ENCODE assay signal across 1 cellular context in genomic region chr2:224039080-224039769, GRCh38.
TF ChIP-seq lines count a peak whose summit lies in the region.

Gene SERPINE2, minus strand, starts transcription at chr2:224039286. Its CDS starts 37,386 bp downstream, at chr2:224001900.

TF ChIP-seq in HepG2, 621 proteins besides CTCF, POLR2A, EP300 and RAD21 (continued from another document and continues in another):
- TF ChIP-seq MLLT10 (CRISPR knock-in tag; IDR thresholded peaks at IDR 0.05) (no peak), PRDM10 (CRISPR knock-in tag; IDR thresholded peaks at IDR 0.05; ENCODE audit: low read depth) (no peak), NR1H2 (CRISPR knock-in tag; IDR thresholded peaks at IDR 0.05; ENCODE audit: borderline replicate concordance, low read depth) (no peak), HBP1 (CRISPR knock-in tag; IDR thresholded peaks at IDR 0.05; ENCODE audit: low read depth) (no peak), ZSCAN9 (CRISPR knock-in tag; IDR thresholded peaks at IDR 0.05; ENCODE audit: borderline replicate concordance) (no peak), ZNF484 (CRISPR knock-in tag; IDR thresholded peaks at IDR 0.05; ENCODE audit: borderline replicate concordance, low read depth) (no peak), FOXK2 (IDR thresholded peaks at IDR 0.05) (no peak), ZSCAN30 (CRISPR knock-in tag; IDR thresholded peaks at IDR 0.05) (no peak), KLF15 (CRISPR knock-in tag; IDR thresholded peaks at IDR 0.05; ENCODE audit: borderline replicate concordance) (no peak), SMYD3 (CRISPR knock-in tag; IDR thresholded peaks at IDR 0.05) (no peak), ATRX (CRISPR knock-in tag; IDR thresholded peaks at IDR 0.05; ENCODE audit: borderline replicate concordance) (no peak), SP140L (CRISPR knock-in tag; IDR thresholded peaks at IDR 0.05; ENCODE audit: borderline replicate concordance) (no peak), DDIT3 (CRISPR knock-in tag; IDR thresholded peaks at IDR 0.05) (no peak), ZNF143 (CRISPR knock-in tag; IDR thresholded peaks at IDR 0.05) (no peak), ZNF839 (CRISPR knock-in tag; IDR thresholded peaks at IDR 0.05; ENCODE audit: borderline replicate concordance) (no peak), MIER2 (CRISPR knock-in tag; IDR thresholded peaks at IDR 0.05) (peak; percentile 52; the same call in 1 of the 2 replicates), HDAC1 (CRISPR knock-in tag; IDR thresholded peaks at IDR 0.05) (peak; percentile 56; the same call in 1 of the 2 replicates), YEATS2 (CRISPR knock-in tag; IDR thresholded peaks at IDR 0.05; ENCODE audit: borderline replicate concordance) (no peak), KMT2B (CRISPR knock-in tag; IDR thresholded peaks at IDR 0.05) (no peak), ZNF550 (CRISPR knock-in tag; IDR thresholded peaks at IDR 0.05; ENCODE audit: borderline replicate concordance) (no peak), GZF1 (CRISPR knock-in tag; IDR thresholded peaks at IDR 0.05) (no peak), PRMT3 (CRISPR knock-in tag; IDR thresholded peaks at IDR 0.05; ENCODE audit: borderline replicate concordance, low read depth) (0 out of 2 replicates have a peak, but pooled peaks have one; percentile 3), FLYWCH1 (CRISPR knock-in tag; IDR thresholded peaks at IDR 0.05) (no peak), NONO (IDR thresholded peaks at IDR 0.05) (no peak), NONO (CRISPR knock-in tag; conservative IDR thresholded peaks at IDR 0.05) (no peak), ASH2L (IDR thresholded peaks at IDR 0.05; ENCODE audit: insufficient read length, low read depth, low read length) (no peak), NCOA2 (CRISPR knock-in tag; IDR thresholded peaks at IDR 0.05) (no peak), TRIM22 (IDR thresholded peaks at IDR 0.05) (no peak), ZNF7 (CRISPR knock-in tag; IDR thresholded peaks at IDR 0.05) (no peak), JUND (CRISPR knock-in tag; IDR thresholded peaks at IDR 0.05) (no peak), PREB (CRISPR knock-in tag; IDR thresholded peaks at IDR 0.05) (no peak), LCORL (IDR thresholded peaks at IDR 0.05) (no peak), LCORL (CRISPR knock-in tag; IDR thresholded peaks at IDR 0.05) (no peak), ZBTB7B (CRISPR knock-in tag; IDR thresholded peaks at IDR 0.05) (0 out of 2 replicates have a peak, but pooled peaks have one; percentile 54), SP4 (CRISPR knock-in tag; IDR thresholded peaks at IDR 0.05) (no peak), EZH2 (conservative IDR thresholded peaks at IDR 0.05; ENCODE audit: low read depth, low read length) (0 out of 2 replicates have a peak, but pooled peaks have one; percentile 29), ATF1 (CRISPR knock-in tag; IDR thresholded peaks at IDR 0.05) (no peak), HOXA5 (CRISPR knock-in tag; IDR thresholded peaks at IDR 0.05) (no peak)
- TF ChIP-seq, protein P1, sequence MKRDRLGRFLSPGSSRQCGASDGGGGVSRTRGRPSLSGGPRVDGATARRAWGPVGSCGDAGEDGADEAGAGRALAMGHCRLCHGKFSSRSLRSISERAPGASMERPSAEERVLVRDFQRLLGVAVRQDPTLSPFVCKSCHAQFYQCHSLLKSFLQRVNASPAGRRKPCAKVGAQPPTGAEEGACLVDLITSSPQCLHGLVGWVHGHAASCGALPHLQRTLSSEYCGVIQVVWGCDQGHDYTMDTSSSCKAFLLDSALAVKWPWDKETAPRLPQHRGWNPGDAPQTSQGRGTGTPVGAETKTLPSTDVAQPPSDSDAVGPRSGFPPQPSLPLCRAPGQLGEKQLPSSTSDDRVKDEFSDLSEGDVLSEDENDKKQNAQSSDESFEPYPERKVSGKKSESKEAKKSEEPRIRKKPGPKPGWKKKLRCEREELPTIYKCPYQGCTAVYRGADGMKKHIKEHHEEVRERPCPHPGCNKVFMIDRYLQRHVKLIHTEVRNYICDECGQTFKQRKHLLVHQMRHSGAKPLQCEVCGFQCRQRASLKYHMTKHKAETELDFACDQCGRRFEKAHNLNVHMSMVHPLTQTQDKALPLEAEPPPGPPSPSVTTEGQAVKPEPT (CRISPR knock-in tag; IDR thresholded peaks at IDR 0.05; ENCODE audit: low read depth): no peak
- TF ChIP-seq, protein P2, sequence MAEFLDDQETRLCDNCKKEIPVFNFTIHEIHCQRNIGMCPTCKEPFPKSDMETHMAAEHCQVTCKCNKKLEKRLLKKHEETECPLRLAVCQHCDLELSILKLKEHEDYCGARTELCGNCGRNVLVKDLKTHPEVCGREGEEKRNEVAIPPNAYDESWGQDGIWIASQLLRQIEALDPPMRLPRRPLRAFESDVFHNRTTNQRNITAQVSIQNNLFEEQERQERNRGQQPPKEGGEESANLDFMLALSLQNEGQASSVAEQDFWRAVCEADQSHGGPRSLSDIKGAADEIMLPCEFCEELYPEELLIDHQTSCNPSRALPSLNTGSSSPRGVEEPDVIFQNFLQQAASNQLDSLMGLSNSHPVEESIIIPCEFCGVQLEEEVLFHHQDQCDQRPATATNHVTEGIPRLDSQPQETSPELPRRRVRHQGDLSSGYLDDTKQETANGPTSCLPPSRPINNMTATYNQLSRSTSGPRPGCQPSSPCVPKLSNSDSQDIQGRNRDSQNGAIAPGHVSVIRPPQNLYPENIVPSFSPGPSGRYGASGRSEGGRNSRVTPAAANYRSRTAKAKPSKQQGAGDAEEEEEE (CRISPR knock-in tag; IDR thresholded peaks at IDR 0.05; ENCODE audit: borderline replicate concordance): no peak
- TF ChIP-seq, protein P3, sequence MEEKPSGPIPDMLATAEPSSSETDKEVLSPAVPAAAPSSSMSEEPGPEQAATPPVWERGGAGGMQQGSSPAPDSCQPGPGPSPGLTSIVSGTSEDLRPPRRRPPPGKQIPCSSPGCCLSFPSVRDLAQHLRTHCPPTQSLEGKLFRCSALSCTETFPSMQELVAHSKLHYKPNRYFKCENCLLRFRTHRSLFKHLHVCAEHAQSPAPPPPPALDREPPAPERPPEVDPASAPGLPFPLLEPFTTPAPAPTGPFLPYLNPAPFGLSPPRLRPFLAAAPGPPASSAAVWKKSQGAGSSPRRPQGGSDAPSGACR (CRISPR knock-in tag; IDR thresholded peaks at IDR 0.05): no peak
- TF ChIP-seq, protein P4, sequence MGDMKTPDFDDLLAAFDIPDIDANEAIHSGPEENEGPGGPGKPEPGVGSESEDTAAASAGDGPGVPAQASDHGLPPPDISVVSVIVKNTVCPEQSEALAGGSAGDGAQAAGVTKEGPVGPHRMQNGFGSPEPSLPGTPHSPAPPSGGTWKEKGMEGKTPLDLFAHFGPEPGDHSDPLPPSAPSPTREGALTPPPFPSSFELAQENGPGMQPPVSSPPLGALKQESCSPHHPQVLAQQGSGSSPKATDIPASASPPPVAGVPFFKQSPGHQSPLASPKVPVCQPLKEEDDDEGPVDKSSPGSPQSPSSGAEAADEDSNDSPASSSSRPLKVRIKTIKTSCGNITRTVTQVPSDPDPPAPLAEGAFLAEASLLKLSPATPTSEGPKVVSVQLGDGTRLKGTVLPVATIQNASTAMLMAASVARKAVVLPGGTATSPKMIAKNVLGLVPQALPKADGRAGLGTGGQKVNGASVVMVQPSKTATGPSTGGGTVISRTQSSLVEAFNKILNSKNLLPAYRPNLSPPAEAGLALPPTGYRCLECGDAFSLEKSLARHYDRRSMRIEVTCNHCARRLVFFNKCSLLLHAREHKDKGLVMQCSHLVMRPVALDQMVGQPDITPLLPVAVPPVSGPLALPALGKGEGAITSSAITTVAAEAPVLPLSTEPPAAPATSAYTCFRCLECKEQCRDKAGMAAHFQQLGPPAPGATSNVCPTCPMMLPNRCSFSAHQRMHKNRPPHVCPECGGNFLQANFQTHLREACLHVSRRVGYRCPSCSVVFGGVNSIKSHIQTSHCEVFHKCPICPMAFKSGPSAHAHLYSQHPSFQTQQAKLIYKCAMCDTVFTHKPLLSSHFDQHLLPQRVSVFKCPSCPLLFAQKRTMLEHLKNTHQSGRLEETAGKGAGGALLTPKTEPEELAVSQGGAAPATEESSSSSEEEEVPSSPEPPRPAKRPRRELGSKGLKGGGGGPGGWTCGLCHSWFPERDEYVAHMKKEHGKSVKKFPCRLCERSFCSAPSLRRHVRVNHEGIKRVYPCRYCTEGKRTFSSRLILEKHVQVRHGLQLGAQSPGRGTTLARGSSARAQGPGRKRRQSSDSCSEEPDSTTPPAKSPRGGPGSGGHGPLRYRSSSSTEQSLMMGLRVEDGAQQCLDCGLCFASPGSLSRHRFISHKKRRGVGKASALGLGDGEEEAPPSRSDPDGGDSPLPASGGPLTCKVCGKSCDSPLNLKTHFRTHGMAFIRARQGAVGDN (CRISPR knock-in tag; IDR thresholded peaks at IDR 0.05): peak; percentile 74
- TF ChIP-seq, protein P5, sequence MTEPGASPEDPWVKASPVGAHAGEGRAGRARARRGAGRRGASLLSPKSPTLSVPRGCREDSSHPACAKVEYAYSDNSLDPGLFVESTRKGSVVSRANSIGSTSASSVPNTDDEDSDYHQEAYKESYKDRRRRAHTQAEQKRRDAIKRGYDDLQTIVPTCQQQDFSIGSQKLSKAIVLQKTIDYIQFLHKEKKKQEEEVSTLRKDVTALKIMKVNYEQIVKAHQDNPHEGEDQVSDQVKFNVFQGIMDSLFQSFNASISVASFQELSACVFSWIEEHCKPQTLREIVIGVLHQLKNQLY (CRISPR knock-in tag; IDR thresholded peaks at IDR 0.05): no peak
- TF ChIP-seq, protein P6, sequence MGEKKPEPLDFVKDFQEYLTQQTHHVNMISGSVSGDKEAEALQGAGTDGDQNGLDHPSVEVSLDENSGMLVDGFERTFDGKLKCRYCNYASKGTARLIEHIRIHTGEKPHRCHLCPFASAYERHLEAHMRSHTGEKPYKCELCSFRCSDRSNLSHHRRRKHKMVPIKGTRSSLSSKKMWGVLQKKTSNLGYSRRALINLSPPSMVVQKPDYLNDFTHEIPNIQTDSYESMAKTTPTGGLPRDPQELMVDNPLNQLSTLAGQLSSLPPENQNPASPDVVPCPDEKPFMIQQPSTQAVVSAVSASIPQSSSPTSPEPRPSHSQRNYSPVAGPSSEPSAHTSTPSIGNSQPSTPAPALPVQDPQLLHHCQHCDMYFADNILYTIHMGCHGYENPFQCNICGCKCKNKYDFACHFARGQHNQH (CRISPR knock-in tag; IDR thresholded peaks at IDR 0.05): peak; percentile 31; the same call in 1 of the 2 replicates
- TF ChIP-seq, protein P7, sequence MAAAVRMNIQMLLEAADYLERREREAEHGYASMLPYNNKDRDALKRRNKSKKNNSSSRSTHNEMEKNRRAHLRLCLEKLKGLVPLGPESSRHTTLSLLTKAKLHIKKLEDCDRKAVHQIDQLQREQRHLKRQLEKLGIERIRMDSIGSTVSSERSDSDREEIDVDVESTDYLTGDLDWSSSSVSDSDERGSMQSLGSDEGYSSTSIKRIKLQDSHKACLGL (CRISPR knock-in tag; IDR thresholded peaks at IDR 0.05): 0 out of 2 replicates have a peak, but pooled peaks have one; percentile 1
